ENCODE assay signal across 8 cellular contexts in genomic region chr1:62435231-62436038, GRCh38. TPM values are rescaled to one million over a fixed set of nuclear protein-coding genes. Genes with fewer than 3 reads are reported as not detected.
DNase-seq lines count a peak whose midpoint lies in the region; ATAC-seq and TF ChIP-seq lines count a peak whose summit lies in the region.

No MANE protein-coding gene starts in this region.

- H3K27me3 ChIP-seq in ACC112 (ENCODE audit: insufficient read depth, low read length) (0 out of 2 replicates have a peak, but pooled peaks cover 5% of the 10 kb centered on the region), H7 (ENCODE audit: control insufficient read depth, insufficient read depth, low read length) (no peaks in the 10 kb centered on the region; the same call in 1 of the 2 replicates), gastroesophageal sphincter (no peaks in the 10 kb centered on the region)

- H3K36me3 ChIP-seq in ACC112 (ENCODE audit: insufficient read depth, low read length) (no peaks in the 10 kb centered on the region), H7 (replicated peaks; ENCODE audit: control insufficient read depth, insufficient read depth, low read length) (no peaks in the 10 kb centered on the region), gastroesophageal sphincter (peaks cover 0 to 2% of the 10 kb centered on the region in 2 donors)

- peaks cover 41% of the 10 kb centered on the region for H3K79me2 ChIP-seq in ACC112 (ENCODE audit: control insufficient read depth, insufficient read depth, low read length, unreplicated experiment)

- peaks cover 15% of the 10 kb centered on the region for H3K4me1 ChIP-seq in ACC112 (ENCODE audit: control insufficient read depth, insufficient read depth, low read length, unreplicated experiment)
- H3K4me1 ChIP-seq in gastroesophageal sphincter: peaks cover 3 to 36% (median 17%) of the 10 kb centered on the region in 3 donors

- peak; percentile 5 for ATAC-seq in gastroesophageal sphincter
- ATAC-seq in GM21367 (IDR thresholded peaks at IDR 0.05; ENCODE audit: unreplicated experiment): no peak
- ATAC-seq in GM21737 (IDR thresholded peaks at IDR 0.05; ENCODE audit: unreplicated experiment): no peak

- no peaks in the 10 kb centered on the region for H3K9me3 ChIP-seq in gastroesophageal sphincter

- TF ChIP-seq CTCF in WI38 (IDR thresholded peaks at IDR 0.05; ENCODE audit: low read depth, low read length) (no peak), gastroesophageal sphincter (IDR thresholded peaks at IDR 0.05) (no peak)

- no peak for TF ChIP-seq EP300 in gastroesophageal sphincter (IDR thresholded peaks at IDR 0.05)

- WGBS in gastroesophageal sphincter (ENCODE audit: low coverage in 1 of 2), 2 donors: 47 to 65% methylated on average over 19 to 26 of the region's 31 CpGs

- DNase-seq in H7: peak; percentile 15
- peak; percentile 8 for DNase-seq in pulmonary artery endothelial cell (ENCODE audit: low read depth, low spot score)
- no peak for DNase-seq in SKM-1 treated with dmso at 0.1 percent for 144 hours (lab: John Stamatoyannopoulos, UW; ENCODE audit: unreplicated experiment)

- peak overlapping the region; percentile 98 for H3K27ac ChIP-seq in ACC112 (ENCODE audit: low read depth, low read length)
- peak overlapping the region; percentile 83 to 99 (median 95) for H3K27ac ChIP-seq in gastroesophageal sphincter

- TF ChIP-seq POLR2A in gastroesophageal sphincter (IDR thresholded peaks at IDR 0.05): no peak

- H2AFZ ChIP-seq in ACC112 (ENCODE audit: low read length, unreplicated experiment): peak overlapping the region; percentile 72

- peak overlapping the region; percentile 92 for H3K4me3 ChIP-seq in ACC112 (ENCODE audit: low read depth, low read length)
- peak overlapping the region; percentile 93 for H3K4me3 ChIP-seq in H7 (ENCODE audit: insufficient read depth, low read depth, low read length)
- H3K4me3 ChIP-seq in WI38 (ENCODE audit: low read depth, low read length): peak overlapping the region; percentile 94
- H3K4me3 ChIP-seq in gastroesophageal sphincter: peak overlapping the region; percentile 96 to 99

RNA-seq across cellular contexts. Expression of gene USP1, which starts 1.4 kb away (rescaled TPM):
- 58.1 and 78.1 TPM in 2 replicates for total RNA-seq in H7 (2014; rRNA removed; shearing (Covaris generic))
- total RNA-seq in gastroesophageal sphincter: 10 to 100 TPM; 23.0 to 39.9 (median 33.7) TPM
- 37.8 and 45.0 TPM in 2 replicates for total RNA-seq in pulmonary artery endothelial cell
